11 cellular contexts compared by ENCODE assay signal in the genomic region with DNA sequence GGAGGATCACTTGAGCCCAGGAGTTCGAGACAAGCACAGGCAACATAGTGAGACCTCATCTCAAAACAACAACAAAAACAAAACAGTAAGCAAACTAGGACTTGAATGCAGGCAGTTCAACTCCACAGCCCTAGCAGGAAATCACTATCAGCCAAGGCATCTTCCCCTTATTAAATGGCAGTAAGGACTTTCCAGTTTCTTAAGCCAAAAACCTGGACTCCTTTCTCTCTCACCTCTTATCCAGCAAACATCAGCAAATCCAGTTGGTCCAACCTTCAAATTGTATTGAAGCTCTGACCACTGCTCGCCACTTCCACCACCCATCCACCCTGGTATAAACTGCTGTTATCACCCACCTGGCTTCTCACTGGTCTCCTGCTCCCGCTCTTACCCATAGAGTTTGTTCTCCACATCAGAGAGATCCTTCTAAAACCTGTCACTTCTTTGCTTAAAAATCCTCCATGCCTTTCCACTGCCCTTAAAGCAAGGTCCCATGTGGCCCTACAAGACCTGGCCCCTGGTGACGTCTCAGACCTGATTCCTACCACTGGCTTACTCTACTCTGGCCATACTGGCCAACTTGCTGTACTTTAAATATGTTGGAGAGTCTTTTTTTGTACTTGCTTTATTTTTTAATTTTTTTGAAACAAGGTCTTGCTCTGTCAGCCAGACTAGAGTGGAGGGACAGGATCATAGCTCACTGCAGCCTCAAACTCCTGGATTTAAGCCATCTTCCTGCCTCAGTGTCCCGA. TPM values are rescaled to one million over a fixed set of nuclear protein-coding genes. Genes with fewer than 3 reads are reported as not detected.
A peak's percentile ranks its signal among the peaks of the same experiment; 100 is the strongest.
DNase-seq lines count a peak whose midpoint lies in the region; ATAC-seq, FAIRE-seq and TF ChIP-seq lines count a peak whose summit lies in the region.
"Had no signal": no experiment of that assay in that cellular context is flagged by ENCODE, and none has a peak within 500 bp of the region (broad histone marks: within the 10 kb centered on the region; RNA-seq: fewer than 3 reads in every experiment).

No MANE protein-coding gene starts in this region.

- no peak overlapping the region for H2AFZ ChIP-seq in HepG2 (ENCODE audit: low read length)

- peaks cover 49% of the 10 kb centered on the region for H3K36me3 Mint-ChIP-seq in activated CD4-positive, alpha-beta T cell treated with anti-CD3 and anti-CD28 coated beads, Interleukin-2, amount 10 ng/mL, durations not matched to agents 7 days and 5 days (ENCODE audit: low read depth)
- peaks cover 85% of the 10 kb centered on the region for H3K36me3 Mint-ChIP-seq in activated T-helper 2 cell treated with anti-CD3 and anti-CD28 coated beads, Interferon-gamma antibody, Interleukin-2, Interleukin-4, amounts not matched to agents 10 μg/mL and 5 μg/mL and 100 μg/mL, durations not matched to agents 14 hours and 24 hours and 36 hours (ENCODE audit: low read depth)

- ATAC-seq in HepG2 (no peak), GM19395 (IDR thresholded peaks at IDR 0.05; ENCODE audit: unreplicated experiment) (no peak)

- H3K4me3 ChIP-seq in HepG2 (replicated peaks in 1 of 3; ENCODE audit: insufficient read depth in 1 of 3, low read depth in 2 of 3, low read length in 3 of 3), result no peak overlapping the region

- no peaks in the 10 kb centered on the region for H3K27me3 ChIP-seq in HepG2 (ENCODE audit: control insufficient read depth in 1 of 2, insufficient read depth in 2 of 2, low read length in 2 of 2)

- peak overlapping the region; percentile 83 for H3K27ac ChIP-seq in HepG2 (ENCODE audit: extremely low read length, insufficient read depth, low read length)
- peak overlapping the region; percentile 25 for H3K27ac ChIP-seq in temporal lobe (ENCODE audit: low read depth, low read length)

- POLR2A ChIA-PET in activated CD4-positive, alpha-beta T cell treated with anti-CD3 and anti-CD28 coated beads, Interleukin-2, amount 10 ng/mL, durations not matched to agents 7 days and 5 days (lab: Charles Lee), result interaction anchor here (0.7 kb wide), 1 partner anchor 30 kb away, joined by 7 read pairs; no protein-coding TSS in a partner anchor
- POLR2A ChIA-PET in HepG2 (lab: Yijun Ruan, JAX), result interaction anchor here (2.5 to 33.2 kb wide), 10 partner anchors 15 to 122 kb away, joined by 10 to 2822 read pairs (median 35); partner anchors contain the start of genes BCL2L1, ID1 and TPX2

- BruUV-seq in HepG2 (replicated peaks; lab: Mats Ljungman, UMichigan), result TSS peak; percentile 41

- no peak for DNase-seq in activated CD4-positive, alpha-beta T cell treated with anti-CD3 and anti-CD28 coated beads, Interleukin-2, amount 10 ng/mL, durations not matched to agents 7 days and 5 days
- no peak for DNase-seq in activated CD4-positive, alpha-beta T cell treated with anti-CD3 and anti-CD28 coated beads for 48 hours
- DNase-seq in activated T-helper 2 cell treated with anti-CD3 and anti-CD28 coated beads, Interferon-gamma antibody, Interleukin-2, Interleukin-4, amounts not matched to agents 10 μg/mL and 5 μg/mL and 100 μg/mL, durations not matched to agents 14 hours and 24 hours and 36 hours (ENCODE audit: low spot score), result no peak
- no peak for DNase-seq in HepG2 (ENCODE audit: low spot score)
- no peak for DNase-seq in NOMO-1 (lab: John Stamatoyannopoulos, UW; ENCODE audit: unreplicated experiment in 2 of 2)
- no peak for DNase-seq in epidermal melanocyte (ENCODE audit: insufficient read length, low spot score)
- DNase-seq: midbrain had no signal

- H3K4me2 ChIP-seq in HepG2 (ENCODE audit: low read depth, low read length), result 0 out of 2 replicates have a peak overlapping the region, but pooled peaks have one; percentile 58

- H3K27me3 Mint-ChIP-seq in activated CD4-positive, alpha-beta T cell treated with anti-CD3 and anti-CD28 coated beads, Interleukin-2, amount 10 ng/mL, durations not matched to agents 7 days and 5 days, result no peaks in the 10 kb centered on the region
- H3K27me3 Mint-ChIP-seq in activated T-helper 2 cell treated with anti-CD3 and anti-CD28 coated beads, Interferon-gamma antibody, Interleukin-2, Interleukin-4, amounts not matched to agents 10 μg/mL and 5 μg/mL and 100 μg/mL, durations not matched to agents 14 hours and 24 hours and 36 hours (ENCODE audit: low read depth), result no peaks in the 10 kb centered on the region

- H3K4me1 ChIP-seq in HepG2 (ENCODE audit: insufficient read depth, low read length), result peaks cover 85% of the 10 kb centered on the region

- H3K79me2 ChIP-seq in HepG2 (ENCODE audit: insufficient read depth, low read length), result peaks cover 91% of the 10 kb centered on the region

- TF ChIP-seq CTCF in HepG2 (CRISPR knock-in tag; IDR thresholded peaks at IDR 0.05), result no peak

- TF ChIP-seq RAD21 in HepG2 (CRISPR knock-in tag; IDR thresholded peaks at IDR 0.05), result no peak

- in situ Hi-C loops in HepG2 (cut with HindIII; ENCODE audit: extremely low pct_ligation_motif_present, low pct_unique_long_range_greater_than_20kb), result no loop called here

- intact Hi-C loops in activated T-helper 2 cell treated with anti-CD3 and anti-CD28 coated beads, Interferon-gamma antibody, Interleukin-2, Interleukin-4, amounts not matched to agents 10 μg/mL and 5 μg/mL and 100 μg/mL, durations not matched to agents 14 hours and 24 hours and 36 hours (cut with micrococcal nuclease), result no loop called here
- intact Hi-C loops in HepG2 (cut with micrococcal nuclease; ENCODE audit: unreplicated experiment), result loop anchor here (5.0 kb wide), 1 partner anchor 33 kb away; no protein-coding TSS in a partner anchor

- TF ChIP-seq POLR2A in HepG2 (IDR thresholded peaks at IDR 0.05; ENCODE audit: insufficient read depth in 1 of 2, low read depth in 2 of 2, low read length in 2 of 2), result no peak; a peak in 1 of 4 replicates

- H3K4me3 Mint-ChIP-seq in activated CD4-positive, alpha-beta T cell treated with anti-CD3 and anti-CD28 coated beads, Interleukin-2, amount 10 ng/mL, durations not matched to agents 7 days and 5 days, result no peak overlapping the region
- no peak overlapping the region for H3K4me3 Mint-ChIP-seq in activated T-helper 2 cell treated with anti-CD3 and anti-CD28 coated beads, Interferon-gamma antibody, Interleukin-2, Interleukin-4, amounts not matched to agents 10 μg/mL and 5 μg/mL and 100 μg/mL, durations not matched to agents 14 hours and 24 hours and 36 hours (ENCODE audit: low read depth)

- no peak for TF ChIP-seq EP300 in HepG2 (IDR thresholded peaks at IDR 0.05; ENCODE audit: low read depth in 2 of 2, low read length in 2 of 2)
- TF ChIP-seq EP300 in HepG2 (CRISPR knock-in tag; IDR thresholded peaks at IDR 0.05; ENCODE audit: borderline replicate concordance), result no peak

- no peaks in the 10 kb centered on the region for H3K9me3 ChIP-seq in HepG2 (ENCODE audit: low read length)

- H3K9me3 Mint-ChIP-seq in activated CD4-positive, alpha-beta T cell treated with anti-CD3 and anti-CD28 coated beads, Interleukin-2, amount 10 ng/mL, durations not matched to agents 7 days and 5 days, result no peaks in the 10 kb centered on the region
- H3K9me3 Mint-ChIP-seq in activated T-helper 2 cell treated with anti-CD3 and anti-CD28 coated beads, Interferon-gamma antibody, Interleukin-2, Interleukin-4, amounts not matched to agents 10 μg/mL and 5 μg/mL and 100 μg/mL, durations not matched to agents 14 hours and 24 hours and 36 hours, result no peaks in the 10 kb centered on the region

- peaks cover 34 to 67% of the 10 kb centered on the region in 2 experiments for H3K36me3 ChIP-seq in HepG2 (replicated peaks in 1 of 2; ENCODE audit: control insufficient read depth in 1 of 2, insufficient read depth in 2 of 2, low read length in 2 of 2)

- CTCF ChIA-PET in activated CD4-positive, alpha-beta T cell treated with anti-CD3 and anti-CD28 coated beads, Interleukin-2, amount 10 ng/mL, durations not matched to agents 7 days and 5 days (lab: Charles Lee), result interaction anchor here (0.6 to 7.6 kb wide), 4 partner anchors 28 to 54 kb away, joined by 3 to 58 read pairs (median 6); partner anchors contain the start of gene BCL2L1
- CTCF ChIA-PET in HepG2 (lab: Yijun Ruan, JAX; ENCODE audit: low intra/inter-chr PET ratio, low total read pairs), result interaction anchor here (1.9 kb wide), 1 partner anchor 29 kb away, joined by 7 read pairs; no protein-coding TSS in a partner anchor

- H3K27ac Mint-ChIP-seq in activated CD4-positive, alpha-beta T cell treated with anti-CD3 and anti-CD28 coated beads, Interleukin-2, amount 10 ng/mL, durations not matched to agents 7 days and 5 days, result peak overlapping the region; percentile 81
- peak overlapping the region; percentile 69 for H3K27ac Mint-ChIP-seq in activated T-helper 2 cell treated with anti-CD3 and anti-CD28 coated beads, Interferon-gamma antibody, Interleukin-2, Interleukin-4, amounts not matched to agents 10 μg/mL and 5 μg/mL and 100 μg/mL, durations not matched to agents 14 hours and 24 hours and 36 hours

- H4K20me1 ChIP-seq in HepG2 (ENCODE audit: insufficient read depth, low read length), result peaks cover under 1% of the 10 kb centered on the region; the same call in 1 of the 2 replicates

- peak overlapping the region; percentile 41; the same call in 1 of the 2 replicates for H3K9ac ChIP-seq in HepG2 (ENCODE audit: insufficient read depth, low read depth, low read length)

- peaks cover 65% of the 10 kb centered on the region for H3K4me1 Mint-ChIP-seq in activated CD4-positive, alpha-beta T cell treated with anti-CD3 and anti-CD28 coated beads, Interleukin-2, amount 10 ng/mL, durations not matched to agents 7 days and 5 days
- peaks cover 58% of the 10 kb centered on the region for H3K4me1 Mint-ChIP-seq in activated T-helper 2 cell treated with anti-CD3 and anti-CD28 coated beads, Interferon-gamma antibody, Interleukin-2, Interleukin-4, amounts not matched to agents 10 μg/mL and 5 μg/mL and 100 μg/mL, durations not matched to agents 14 hours and 24 hours and 36 hours (ENCODE audit: low read depth)

- 93% methylated on average over 5 of the region's 5 CpGs for WGBS in HepG2 (ENCODE audit: low lambda C conversion rate)

- no peak for FAIRE-seq in HepG2 (lab: Jason Lieb, UNC)

RNA-seq across cellular contexts. Expression of gene BCL2L1, which starts 27.6 kb away (rescaled TPM):
- total RNA-seq in activated CD4-positive, alpha-beta T cell treated with anti-CD3 and anti-CD28 coated beads, Interleukin-2, amount 10 ng/mL, durations not matched to agents 7 days and 5 days, result 10 to 100 TPM; 57.1 to 58.8 TPM
- 313 and 326 TPM in 2 replicates for total RNA-seq in activated T-helper 2 cell treated with anti-CD3 and anti-CD28 coated beads, Interferon-gamma antibody, Interleukin-2, Interleukin-4, amounts not matched to agents 10 μg/mL and 5 μg/mL and 100 μg/mL, durations not matched to agents 14 hours and 24 hours and 36 hours
- total RNA-seq in HepG2 (2016; rRNA removed; fragmentation: Illumina TruSeq; extraction: Trizol) (164 and 200 TPM in 2 replicates), temporal lobe (42.5 TPM)
- 60.9 and 61.0 TPM in 2 replicates for total RNA-seq in HepG2 (2016; cell fraction: cytosol; rRNA removed; fragmentation: Illumina TruSeq; extraction: Trizol; ENCODE audit: low read depth)
- 169 and 173 TPM in 2 replicates for total RNA-seq in HepG2 (2016; cell fraction: insoluble cytoplasmic fraction; rRNA removed; fragmentation: Illumina TruSeq; extraction: Trizol)
- 190 and 201 TPM in 2 replicates for total RNA-seq in HepG2 (2016; cell fraction: membrane; rRNA removed; fragmentation: Illumina TruSeq; extraction: Trizol)
- total RNA-seq in HepG2 (2016; cell fraction: nucleus; rRNA removed; fragmentation: Illumina TruSeq; extraction: Trizol), result 135 and 148 TPM in 2 replicates
- polyA plus RNA-seq in HepG2 (2011; rRNA removed), result 258 and 259 TPM in 2 replicates
- 215 and 224 TPM in 2 replicates for polyA plus RNA-seq in HepG2 (2011; cell fraction: cytosol; rRNA removed)
- polyA plus RNA-seq in HepG2 (2011; cell fraction: nucleus; rRNA removed), result 123 and 146 TPM in 2 replicates
- 184 and 192 TPM in 2 replicates for polyA plus RNA-seq in HepG2 (2012)
- 77.5 and 91.4 TPM in 2 replicates for polyA plus RNA-seq in HepG2 (2016; cell fraction: cytosol; fragmentation: Illumina TruSeq; extraction: Trizol; ENCODE audit: low read depth)
- polyA plus RNA-seq in HepG2 (2016; cell fraction: insoluble cytoplasmic fraction; fragmentation: Illumina TruSeq; extraction: Trizol; ENCODE audit: low read depth), result 214 and 252 TPM in 2 replicates
- polyA plus RNA-seq in HepG2 (2016; cell fraction: membrane; fragmentation: Illumina TruSeq; extraction: Trizol; ENCODE audit: low read depth), result 208 and 211 TPM in 2 replicates
- polyA plus RNA-seq in HepG2 (2016; cell fraction: nucleus; fragmentation: Illumina TruSeq; extraction: Trizol; ENCODE audit: insufficient read depth, low read depth), result 168 and 174 TPM in 2 replicates
- 34.8 and 259 TPM in 2 replicates for polyA minus RNA-seq in HepG2 (2011; rRNA and poly(A)+ RNA removed; ENCODE audit: low replicate concordance)
- 124 TPM in 2 replicates for polyA minus RNA-seq in HepG2 (2011; cell fraction: cytosol; rRNA and poly(A)+ RNA removed)
- polyA minus RNA-seq in HepG2 (2011; cell fraction: nucleus; rRNA and poly(A)+ RNA removed), result 215 and 221 TPM in 2 replicates

RNA-seq across cellular contexts. Expression of gene TPX2, which starts 44.1 kb away (rescaled TPM):
- total RNA-seq in activated CD4-positive, alpha-beta T cell treated with anti-CD3 and anti-CD28 coated beads, Interleukin-2, amount 10 ng/mL, durations not matched to agents 7 days and 5 days, result 100 to 1,000 TPM; 164 to 193 TPM
- 82.8 and 83.0 TPM in 2 replicates for total RNA-seq in activated T-helper 2 cell treated with anti-CD3 and anti-CD28 coated beads, Interferon-gamma antibody, Interleukin-2, Interleukin-4, amounts not matched to agents 10 μg/mL and 5 μg/mL and 100 μg/mL, durations not matched to agents 14 hours and 24 hours and 36 hours
- total RNA-seq in HepG2 (2016; rRNA removed; fragmentation: Illumina TruSeq; extraction: Trizol) (124 and 190 TPM in 2 replicates), temporal lobe (6.6 TPM)
- 19.7 and 21.4 TPM in 2 replicates for total RNA-seq in HepG2 (2016; cell fraction: cytosol; rRNA removed; fragmentation: Illumina TruSeq; extraction: Trizol; ENCODE audit: low read depth)
- 123 and 174 TPM in 2 replicates for total RNA-seq in HepG2 (2016; cell fraction: insoluble cytoplasmic fraction; rRNA removed; fragmentation: Illumina TruSeq; extraction: Trizol)
- 59.2 and 59.7 TPM in 2 replicates for total RNA-seq in HepG2 (2016; cell fraction: membrane; rRNA removed; fragmentation: Illumina TruSeq; extraction: Trizol)
- total RNA-seq in HepG2 (2016; cell fraction: nucleus; rRNA removed; fragmentation: Illumina TruSeq; extraction: Trizol), result 91.9 and 95.0 TPM in 2 replicates
- 20.0 and 34.3 TPM in 2 replicates for polyA plus RNA-seq in HepG2 (2011; rRNA removed)
- polyA plus RNA-seq in HepG2 (2011; cell fraction: cytosol; rRNA removed), result 21.1 and 21.9 TPM in 2 replicates
- 16.5 and 21.6 TPM in 2 replicates for polyA plus RNA-seq in HepG2 (2011; cell fraction: nucleus; rRNA removed)
- polyA plus RNA-seq in HepG2 (2012), result 28.3 and 61.6 TPM in 2 replicates
- 8.4 and 9.3 TPM in 2 replicates for polyA plus RNA-seq in HepG2 (2016; cell fraction: cytosol; fragmentation: Illumina TruSeq; extraction: Trizol; ENCODE audit: low read depth)
- polyA plus RNA-seq in HepG2 (2016; cell fraction: insoluble cytoplasmic fraction; fragmentation: Illumina TruSeq; extraction: Trizol; ENCODE audit: low read depth), result 186 and 207 TPM in 2 replicates
- polyA plus RNA-seq in HepG2 (2016; cell fraction: membrane; fragmentation: Illumina TruSeq; extraction: Trizol; ENCODE audit: low read depth), result 30.8 and 32.2 TPM in 2 replicates
- polyA plus RNA-seq in HepG2 (2016; cell fraction: nucleus; fragmentation: Illumina TruSeq; extraction: Trizol; ENCODE audit: insufficient read depth, low read depth), result 122 and 124 TPM in 2 replicates
- 23.1 and 74.5 TPM in 2 replicates for polyA minus RNA-seq in HepG2 (2011; rRNA and poly(A)+ RNA removed; ENCODE audit: low replicate concordance)
- 31.8 and 39.1 TPM in 2 replicates for polyA minus RNA-seq in HepG2 (2011; cell fraction: cytosol; rRNA and poly(A)+ RNA removed)
- polyA minus RNA-seq in HepG2 (2011; cell fraction: nucleus; rRNA and poly(A)+ RNA removed), result 42.3 and 53.4 TPM in 2 replicates

RNA-seq across cellular contexts. Expression of gene COX4I2, which starts 57.3 kb away (rescaled TPM):
- total RNA-seq in activated CD4-positive, alpha-beta T cell treated with anti-CD3 and anti-CD28 coated beads, Interleukin-2, amount 10 ng/mL, durations not matched to agents 7 days and 5 days, result not detected
- total RNA-seq in activated T-helper 2 cell treated with anti-CD3 and anti-CD28 coated beads, Interferon-gamma antibody, Interleukin-2, Interleukin-4, amounts not matched to agents 10 μg/mL and 5 μg/mL and 100 μg/mL, durations not matched to agents 14 hours and 24 hours and 36 hours, result not detected in 2 replicates
- not detected in 2 replicates for total RNA-seq in HepG2 (2016; rRNA removed; fragmentation: Illumina TruSeq; extraction: Trizol)
- not detected in 2 replicates for total RNA-seq in HepG2 (2016; cell fraction: cytosol; rRNA removed; fragmentation: Illumina TruSeq; extraction: Trizol; ENCODE audit: low read depth)
- total RNA-seq in HepG2 (2016; cell fraction: insoluble cytoplasmic fraction; rRNA removed; fragmentation: Illumina TruSeq; extraction: Trizol), result not detected in 2 replicates
- not detected in 2 replicates for total RNA-seq in HepG2 (2016; cell fraction: membrane; rRNA removed; fragmentation: Illumina TruSeq; extraction: Trizol)
- not detected in 2 replicates for total RNA-seq in HepG2 (2016; cell fraction: nucleus; rRNA removed; fragmentation: Illumina TruSeq; extraction: Trizol)
- polyA plus RNA-seq in HepG2 (2011; rRNA removed), result 0.74 and 1.1 TPM in 2 replicates
- polyA plus RNA-seq in HepG2 (2011; cell fraction: cytosol; rRNA removed), result 0.97 and 1.4 TPM in 2 replicates
- 0.31 TPM in 1 of 2 replicates, not detected in the other for polyA plus RNA-seq in HepG2 (2011; cell fraction: nucleus; rRNA removed)
- 0.61 and 0.68 TPM in 2 replicates for polyA plus RNA-seq in HepG2 (2012)
- polyA plus RNA-seq in HepG2 (2016; cell fraction: cytosol; fragmentation: Illumina TruSeq; extraction: Trizol; ENCODE audit: low read depth), result not detected in 2 replicates
- polyA plus RNA-seq in HepG2 (2016; cell fraction: insoluble cytoplasmic fraction; fragmentation: Illumina TruSeq; extraction: Trizol; ENCODE audit: low read depth), result not detected in 2 replicates
- not detected in 2 replicates for polyA plus RNA-seq in HepG2 (2016; cell fraction: membrane; fragmentation: Illumina TruSeq; extraction: Trizol; ENCODE audit: low read depth)
- not detected in 2 replicates for polyA plus RNA-seq in HepG2 (2016; cell fraction: nucleus; fragmentation: Illumina TruSeq; extraction: Trizol; ENCODE audit: insufficient read depth, low read depth)
- not detected in 2 replicates for polyA minus RNA-seq in HepG2 (2011; rRNA and poly(A)+ RNA removed; ENCODE audit: low replicate concordance)
- polyA minus RNA-seq in HepG2 (2011; cell fraction: cytosol; rRNA and poly(A)+ RNA removed), result not detected in 2 replicates
- polyA minus RNA-seq in HepG2 (2011; cell fraction: nucleus; rRNA and poly(A)+ RNA removed), result not detected in 2 replicates
- total RNA-seq in temporal lobe, result not detected
- total RNA-seq: SK-MEL-5 had no signal
- polyA plus RNA-seq: AG04450 had no signal
